Comparison of ENCODE assay signal across 1 cellular context in the genomic region with DNA sequence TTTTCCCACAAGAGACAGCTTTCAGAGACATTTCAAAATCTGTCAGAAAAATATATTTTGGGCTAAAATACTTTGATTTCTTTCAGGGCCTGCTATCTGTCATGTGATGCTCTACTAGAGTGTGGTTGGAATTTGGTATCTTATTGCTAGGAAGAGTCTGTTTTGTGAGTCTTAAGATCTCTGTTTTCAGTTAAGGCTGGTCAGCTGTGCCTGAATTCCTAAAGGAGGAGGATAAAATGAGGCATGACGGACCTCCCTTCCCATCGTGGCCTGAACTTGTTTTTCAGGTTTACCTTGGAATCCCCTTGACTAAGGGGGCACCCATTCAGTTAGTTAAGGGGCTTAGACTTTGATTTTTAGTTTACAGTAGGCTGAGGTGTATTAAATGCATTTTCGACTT.
TF ChIP-seq lines count a peak whose summit lies in the region.

No MANE protein-coding gene starts in this region.

TF ChIP-seq in GM23338, 12 proteins besides CTCF, POLR2A, EP300 and RAD21 (continued from another document):
- TF ChIP-seq, protein P1, sequence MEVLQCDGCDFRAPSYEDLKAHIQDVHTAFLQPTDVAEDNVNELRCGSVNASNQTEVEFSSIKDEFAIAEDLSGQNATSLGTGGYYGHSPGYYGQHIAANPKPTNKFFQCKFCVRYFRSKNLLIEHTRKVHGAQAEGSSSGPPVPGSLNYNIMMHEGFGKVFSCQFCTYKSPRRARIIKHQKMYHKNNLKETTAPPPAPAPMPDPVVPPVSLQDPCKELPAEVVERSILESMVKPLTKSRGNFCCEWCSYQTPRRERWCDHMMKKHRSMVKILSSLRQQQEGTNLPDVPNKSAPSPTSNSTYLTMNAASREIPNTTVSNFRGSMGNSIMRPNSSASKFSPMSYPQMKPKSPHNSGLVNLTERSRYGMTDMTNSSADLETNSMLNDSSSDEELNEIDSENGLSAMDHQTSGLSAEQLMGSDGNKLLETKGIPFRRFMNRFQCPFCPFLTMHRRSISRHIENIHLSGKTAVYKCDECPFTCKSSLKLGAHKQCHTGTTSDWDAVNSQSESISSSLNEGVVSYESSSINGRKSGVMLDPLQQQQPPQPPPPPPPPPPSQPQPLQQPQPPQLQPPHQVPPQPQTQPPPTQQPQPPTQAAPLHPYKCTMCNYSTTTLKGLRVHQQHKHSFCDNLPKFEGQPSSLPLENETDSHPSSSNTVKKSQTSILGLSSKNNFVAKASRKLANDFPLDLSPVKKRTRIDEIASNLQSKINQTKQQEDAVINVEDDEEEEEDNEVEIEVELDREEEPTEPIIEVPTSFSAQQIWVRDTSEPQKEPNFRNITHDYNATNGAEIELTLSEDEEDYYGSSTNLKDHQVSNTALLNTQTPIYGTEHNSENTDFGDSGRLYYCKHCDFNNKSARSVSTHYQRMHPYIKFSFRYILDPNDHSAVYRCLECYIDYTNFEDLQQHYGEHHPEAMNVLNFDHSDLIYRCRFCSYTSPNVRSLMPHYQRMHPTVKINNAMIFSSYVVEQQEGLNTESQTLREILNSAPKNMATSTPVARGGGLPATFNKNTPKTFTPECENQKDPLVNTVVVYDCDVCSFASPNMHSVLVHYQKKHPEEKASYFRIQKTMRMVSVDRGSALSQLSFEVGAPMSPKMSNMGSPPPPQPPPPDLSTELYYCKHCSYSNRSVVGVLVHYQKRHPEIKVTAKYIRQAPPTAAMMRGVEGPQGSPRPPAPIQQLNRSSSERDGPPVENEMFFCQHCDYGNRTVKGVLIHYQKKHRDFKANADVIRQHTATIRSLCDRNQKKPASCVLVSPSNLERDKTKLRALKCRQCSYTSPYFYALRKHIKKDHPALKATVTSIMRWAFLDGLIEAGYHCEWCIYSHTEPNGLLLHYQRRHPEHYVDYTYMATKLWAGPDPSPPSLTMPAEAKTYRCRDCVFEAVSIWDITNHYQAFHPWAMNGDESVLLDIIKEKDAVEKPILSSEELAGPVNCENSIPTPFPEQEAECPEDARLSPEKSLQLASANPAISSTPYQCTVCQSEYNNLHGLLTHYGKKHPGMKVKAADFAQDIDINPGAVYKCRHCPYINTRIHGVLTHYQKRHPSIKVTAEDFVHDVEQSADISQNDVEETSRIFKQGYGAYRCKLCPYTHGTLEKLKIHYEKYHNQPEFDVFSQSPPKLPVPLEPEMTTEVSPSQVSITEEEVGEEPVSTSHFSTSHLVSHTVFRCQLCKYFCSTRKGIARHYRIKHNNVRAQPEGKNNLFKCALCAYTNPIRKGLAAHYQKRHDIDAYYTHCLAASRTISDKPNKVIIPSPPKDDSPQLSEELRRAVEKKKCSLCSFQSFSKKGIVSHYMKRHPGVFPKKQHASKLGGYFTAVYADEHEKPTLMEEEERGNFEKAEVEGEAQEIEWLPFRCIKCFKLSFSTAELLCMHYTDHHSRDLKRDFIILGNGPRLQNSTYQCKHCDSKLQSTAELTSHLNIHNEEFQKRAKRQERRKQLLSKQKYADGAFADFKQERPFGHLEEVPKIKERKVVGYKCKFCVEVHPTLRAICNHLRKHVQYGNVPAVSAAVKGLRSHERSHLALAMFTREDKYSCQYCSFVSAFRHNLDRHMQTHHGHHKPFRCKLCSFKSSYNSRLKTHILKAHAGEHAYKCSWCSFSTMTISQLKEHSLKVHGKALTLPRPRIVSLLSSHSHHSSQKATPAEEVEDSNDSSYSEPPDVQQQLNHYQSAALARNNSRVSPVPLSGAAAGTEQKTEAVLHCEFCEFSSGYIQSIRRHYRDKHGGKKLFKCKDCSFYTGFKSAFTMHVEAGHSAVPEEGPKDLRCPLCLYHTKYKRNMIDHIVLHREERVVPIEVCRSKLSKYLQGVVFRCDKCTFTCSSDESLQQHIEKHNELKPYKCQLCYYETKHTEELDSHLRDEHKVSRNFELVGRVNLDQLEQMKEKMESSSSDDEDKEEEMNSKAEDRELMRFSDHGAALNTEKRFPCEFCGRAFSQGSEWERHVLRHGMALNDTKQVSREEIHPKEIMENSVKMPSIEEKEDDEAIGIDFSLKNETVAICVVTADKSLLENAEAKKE (CRISPR knock-in tag; IDR thresholded peaks at IDR 0.05) = no peak
- TF ChIP-seq ZNF331 (CRISPR knock-in tag; IDR thresholded peaks at IDR 0.05; ENCODE audit: low read depth) (no peak), POLR2AphosphoS5 (IDR thresholded peaks at IDR 0.05; ENCODE audit: low read depth) (no peak), STAT1 (IDR thresholded peaks at IDR 0.05; ENCODE audit: unreplicated experiment) (no peak)
